ENCODE assay signal across 14 cellular contexts in the genomic region with DNA sequence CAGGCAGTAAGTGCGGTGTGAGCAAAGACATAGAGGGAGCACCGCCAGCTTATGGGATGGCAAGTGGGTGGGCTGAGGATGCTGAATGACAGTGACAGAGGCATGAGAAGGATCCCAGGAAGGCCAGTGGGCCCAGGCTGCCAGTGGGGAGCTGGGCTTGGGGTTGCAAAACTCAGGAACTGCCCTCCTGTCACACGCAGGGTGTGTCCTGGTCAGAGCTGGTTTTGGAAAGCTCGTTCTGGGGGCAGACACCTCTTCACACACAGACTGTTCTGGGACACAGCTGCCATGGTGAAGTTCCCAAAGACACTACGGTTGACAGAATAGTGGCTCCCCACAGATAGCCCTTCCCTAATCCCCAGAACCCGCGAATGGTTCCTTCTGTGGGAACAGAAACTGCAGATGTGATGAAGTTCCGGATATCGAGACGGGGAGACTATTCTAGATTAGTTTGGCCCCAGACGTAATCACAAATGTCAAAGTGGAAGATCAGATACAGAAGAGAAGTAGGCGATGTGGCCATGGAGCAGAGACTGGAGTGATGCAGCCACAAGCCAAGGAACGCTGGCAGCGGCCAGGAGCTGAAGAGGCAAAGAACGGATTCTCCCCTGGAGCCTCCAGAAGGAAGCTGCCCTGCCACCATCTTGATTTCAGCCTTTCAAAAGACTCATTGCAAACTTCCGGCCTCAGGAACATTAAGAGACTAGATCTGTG.
"Had no signal": no experiment of that assay in that cellular context is flagged by ENCODE, and none has a peak within 500 bp of the region (broad histone marks: within the 10 kb centered on the region; RNA-seq: fewer than 3 reads in every experiment).

No MANE protein-coding gene starts in this region.

- ATAC-seq: effector memory CD8-positive, alpha-beta T cell; left colon; sciatic nerve; stimulated activated naive CD8-positive, alpha-beta T cell treated with anti-CD3 and anti-CD28 coated beads, Interleukin-15, Interleukin-2, amounts not matched to agents 100 U/mL and 50 U/mL, for 24 hours had no signal

- H3K9me3 ChIP-seq: prostate gland had no signal

- H3K4me1 Mint-ChIP-seq: immature natural killer cell had no signal

- H3K36me3 ChIP-seq: prostate gland had no signal

- H3K4me3 ChIP-seq: prostate gland had no signal

- H3K27ac Mint-ChIP-seq: activated T-helper 1 cell treated with anti-CD3 and anti-CD28 coated beads, Interleukin-12 subunit alpha, Interleukin-12 subunit beta, Interleukin-2, Interleukin-4 antibody, amounts not matched to agents 30 ng/mL and 10 ng/mL and 1 ng/mL, durations not matched to agents 14 hours and 24 hours and 36 hours; immature natural killer cell had no signal

- H3K4me3 Mint-ChIP-seq: activated T-helper 1 cell treated with anti-CD3 and anti-CD28 coated beads, Interleukin-12 subunit alpha, Interleukin-12 subunit beta, Interleukin-2, Interleukin-4 antibody, amounts not matched to agents 30 ng/mL and 10 ng/mL and 1 ng/mL, durations not matched to agents 14 hours and 24 hours and 36 hours; effector memory CD8-positive, alpha-beta T cell; immature natural killer cell had no signal

- DNase-seq: activated CD4-positive, alpha-beta T cell treated with anti-CD3 and anti-CD28 coated beads for 1 hour; activated CD4-positive, alpha-beta T cell treated with anti-CD3 and anti-CD28 coated beads, Interleukin-2, amount 50 U/mL, for 48 hours; activated naive CD4-positive, alpha-beta T cell treated with Interleukin-2 at 50 U/mL for 16 hours; cortex of kidney; effector memory CD8-positive, alpha-beta T cell; erythroblast; immature natural killer cell; left colon; stimulated activated CD4-positive, alpha-beta T cell treated with anti-CD3 and anti-CD28 coated beads, Interleukin-12 subunit alpha, Interleukin-12 subunit beta, amount 100 ng/mL, for 4 hours; stimulated activated CD4-positive, alpha-beta T cell treated with anti-CD3 and anti-CD28 coated beads, Interleukin-2, amount 100 ng/mL, for 48 hours; stimulated activated naive CD8-positive, alpha-beta T cell treated with anti-CD3 and anti-CD28 coated beads, Interleukin-15, Interleukin-2, amounts not matched to agents 100 U/mL and 50 U/mL, for 24 hours had no signal

- H3K36me3 Mint-ChIP-seq: immature natural killer cell had no signal

- H3K9me3 Mint-ChIP-seq: activated T-helper 1 cell treated with anti-CD3 and anti-CD28 coated beads, Interleukin-12 subunit alpha, Interleukin-12 subunit beta, Interleukin-2, Interleukin-4 antibody, amounts not matched to agents 30 ng/mL and 10 ng/mL and 1 ng/mL, durations not matched to agents 14 hours and 24 hours and 36 hours; effector memory CD8-positive, alpha-beta T cell; immature natural killer cell had no signal
